11 cellular contexts compared by ENCODE assay signal in genomic region chr9:42095929-42096328, GRCh38. TPM values are rescaled to one million over a fixed set of nuclear protein-coding genes. Genes with fewer than 3 reads are reported as not detected.
"Had no signal": no experiment of that assay in that cellular context is flagged by ENCODE, and none has a peak within 500 bp of the region (broad histone marks: within the 10 kb centered on the region; RNA-seq: fewer than 3 reads in every experiment).

No MANE protein-coding gene starts in this region.

RNA-seq across cellular contexts. Expression of gene CNTNAP3B, which starts 33.3 kb away (rescaled TPM):
- total RNA-seq: activated CD4-positive, alpha-beta memory T cell treated with anti-CD3 and anti-CD28 coated beads for 36 hours; activated CD4-positive, alpha-beta memory T cell treated with anti-CD3 and anti-CD28 coated beads, Interleukin-2, amount 10 ng/mL, durations not matched to agents 7 days and 5 days; activated CD4-positive, alpha-beta T cell treated with anti-CD3 and anti-CD28 coated beads for 36 hours; activated CD4-positive, alpha-beta T cell treated with anti-CD3 and anti-CD28 coated beads, Interleukin-2, amount 10 ng/mL, durations not matched to agents 24 days and 14 days; activated CD4-positive, alpha-beta T cell treated with anti-CD3 and anti-CD28 coated beads, Interleukin-2, amount 10 ng/mL, durations not matched to agents 7 days and 5 days; activated CD8-positive, alpha-beta memory T cell treated with anti-CD3 and anti-CD28 coated beads for 36 hours; activated CD8-positive, alpha-beta memory T cell treated with anti-CD3 and anti-CD28 coated beads, Interleukin-2, amount 10 ng/mL, durations not matched to agents 7 days and 5 days; activated CD8-positive, alpha-beta T cell treated with anti-CD3 and anti-CD28 coated beads for 36 hours; activated CD8-positive, alpha-beta T cell treated with anti-CD3 and anti-CD28 coated beads, Interleukin-2, amount 10 ng/mL, durations not matched to agents 7 days and 5 days; T-helper 1 cell treated with Interleukin-12 subunit alpha and Interleukin-12 subunit beta and Interleukin-4 antibody, amounts not matched to agents 30 ng/mL and 1 ng/mL, for 36 hours; T-helper 2 cell treated with Interferon-gamma antibody and Interleukin-4, amounts not matched to agents 100 ng/mL and 5 ng/mL, for 36 hours had no signal
